ENCODE assay signal across 17 cellular contexts in genomic region chr6:24215068-24215467, GRCh38.
DNase-seq lines count a peak whose midpoint lies in the region; ATAC-seq lines count a peak whose summit lies in the region.
"Had no signal": no experiment of that assay in that cellular context is flagged by ENCODE, and none has a peak within 500 bp of the region (broad histone marks: within the 10 kb centered on the region; RNA-seq: fewer than 3 reads in every experiment).

No MANE protein-coding gene starts in this region.

- H3K9me3 Mint-ChIP-seq in activated CD8-positive, alpha-beta memory T cell treated with anti-CD3 and anti-CD28 coated beads, Interleukin-2, amount 10 ng/mL, durations not matched to agents 7 days and 5 days (ENCODE audit: low read depth), result no peaks in the 10 kb centered on the region
- H3K9me3 Mint-ChIP-seq: CD4-positive, CD25-positive, alpha-beta regulatory T cell; CD8-positive, alpha-beta T cell; H9 had no signal

- no peak for ATAC-seq in activated CD8-positive, alpha-beta memory T cell treated with anti-CD3 and anti-CD28 coated beads, Interleukin-2, amount 10 ng/mL, durations not matched to agents 7 days and 5 days
- no peak for ATAC-seq in T-helper 17 cell
- ATAC-seq: CD8-positive, alpha-beta T cell; GM12878; HCT116 had no signal

- H3K9me3 ChIP-seq in T-helper 17 cell (ENCODE audit: control insufficient read depth, low read length, poor library complexity, severe bottlenecking), result no peaks in the 10 kb centered on the region
- H3K9me3 ChIP-seq: BLaER1 had no signal

- DNase-seq in COLO829 (ENCODE audit: low spot score), result peak; percentile 85
- peak; percentile 5 for DNase-seq in HT1080 (ENCODE audit: low read depth)
- DNase-seq in foreskin melanocyte, result peak; percentile 44
- DNase-seq in putamen (ENCODE audit: low spot score), result no peak
- DNase-seq in activated CD8-positive, alpha-beta memory T cell treated with anti-CD3 and anti-CD28 coated beads, Interleukin-2, amount 10 ng/mL, durations not matched to agents 7 days and 5 days, result no peak
- no peak for DNase-seq in T-helper 17 cell
- DNase-seq: CD4-positive, CD25-positive, alpha-beta regulatory T cell; CD8-positive, alpha-beta T cell; DMS 273 treated with DMSO at 0.1 percent for 48 hours; EL; GDM1; GOT3; H9 had no signal

- CTCF ChIA-PET in activated CD8-positive, alpha-beta memory T cell treated with anti-CD3 and anti-CD28 coated beads, Interleukin-2, amount 10 ng/mL, durations not matched to agents 7 days and 5 days (lab: Charles Lee), result no interaction called here

- H3K27ac Mint-ChIP-seq in activated CD8-positive, alpha-beta memory T cell treated with anti-CD3 and anti-CD28 coated beads, Interleukin-2, amount 10 ng/mL, durations not matched to agents 7 days and 5 days, result no peak overlapping the region
- H3K27ac Mint-ChIP-seq in T-helper 17 cell, result no peak overlapping the region
- H3K27ac Mint-ChIP-seq: B cell; CD4-positive, CD25-positive, alpha-beta regulatory T cell; CD8-positive, alpha-beta T cell; H9 had no signal

- peaks cover 5% of the 10 kb centered on the region for H3K27me3 Mint-ChIP-seq in activated CD8-positive, alpha-beta memory T cell treated with anti-CD3 and anti-CD28 coated beads, Interleukin-2, amount 10 ng/mL, durations not matched to agents 7 days and 5 days
- H3K27me3 Mint-ChIP-seq in T-helper 17 cell, result peaks cover 28% of the 10 kb centered on the region
- H3K27me3 Mint-ChIP-seq: CD4-positive, CD25-positive, alpha-beta regulatory T cell had no signal

- no peaks in the 10 kb centered on the region for H3K4me1 Mint-ChIP-seq in activated CD8-positive, alpha-beta memory T cell treated with anti-CD3 and anti-CD28 coated beads, Interleukin-2, amount 10 ng/mL, durations not matched to agents 7 days and 5 days
- H3K4me1 Mint-ChIP-seq in T-helper 17 cell, result no peaks in the 10 kb centered on the region
- H3K4me1 Mint-ChIP-seq: B cell; CD4-positive, CD25-positive, alpha-beta regulatory T cell had no signal

- H3K36me3 Mint-ChIP-seq in activated CD8-positive, alpha-beta memory T cell treated with anti-CD3 and anti-CD28 coated beads, Interleukin-2, amount 10 ng/mL, durations not matched to agents 7 days and 5 days, result no peaks in the 10 kb centered on the region
- H3K36me3 Mint-ChIP-seq in T-helper 17 cell (ENCODE audit: low read depth), result no peaks in the 10 kb centered on the region
- H3K36me3 Mint-ChIP-seq: CD4-positive, CD25-positive, alpha-beta regulatory T cell; CD8-positive, alpha-beta T cell had no signal

- H3K4me3 Mint-ChIP-seq in activated CD8-positive, alpha-beta memory T cell treated with anti-CD3 and anti-CD28 coated beads, Interleukin-2, amount 10 ng/mL, durations not matched to agents 7 days and 5 days, result no peak overlapping the region
- H3K4me3 Mint-ChIP-seq in T-helper 17 cell, result no peak overlapping the region
- H3K4me3 Mint-ChIP-seq: B cell; CD4-positive, CD25-positive, alpha-beta regulatory T cell; CD8-positive, alpha-beta T cell; H9 had no signal

Comparison
In these comparisons a context has a peak if more than half of its experiments do, and no peak if none do; other contexts are left out.
1. DNase-seq: peak in COLO829 (single experiment), HT1080 (single experiment) and foreskin melanocyte (single experiment); none in putamen (single experiment), activated CD8-positive, alpha-beta memory T cell treated with anti-CD3 and anti-CD28 coated beads, Interleukin-2, amount 10 ng/mL, durations not matched to agents 7 days and 5 days (single experiment) and T-helper 17 cell (0 of 3).